Comparison of ENCODE assay signal across 12 cellular contexts in the genomic region with DNA sequence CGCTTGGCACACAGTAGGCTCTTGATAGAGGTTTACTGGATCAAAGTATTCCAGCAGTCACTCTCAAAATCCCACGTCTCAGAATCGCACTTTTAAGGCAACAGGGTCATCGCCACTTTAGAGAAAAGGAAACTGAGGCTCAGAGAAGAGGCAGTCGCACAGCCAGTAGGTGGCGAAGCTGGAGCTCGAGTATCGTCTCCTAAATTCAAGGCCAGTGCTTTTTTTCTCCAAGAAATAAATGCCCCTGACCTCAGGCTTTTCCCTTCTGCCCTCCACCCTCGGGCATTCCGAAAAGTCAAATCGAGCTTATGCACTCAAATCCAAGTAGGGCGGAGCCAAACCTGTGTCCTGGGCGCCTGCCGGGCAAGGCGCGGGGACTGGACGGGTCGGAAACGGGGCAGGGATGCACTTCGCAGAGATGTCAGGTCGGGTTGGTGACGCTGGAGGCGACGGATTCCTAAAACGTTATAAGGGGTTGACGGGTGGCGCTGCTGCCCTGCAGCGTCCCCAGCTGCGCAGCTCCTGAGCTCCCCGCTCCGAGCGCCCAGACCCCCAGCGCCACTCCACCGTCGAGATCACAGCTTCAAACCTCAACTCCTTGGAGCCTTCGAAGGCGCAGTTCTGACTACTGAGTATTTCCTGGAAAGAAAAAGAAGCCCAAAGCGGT. TPM values are rescaled to one million over a fixed set of nuclear protein-coding genes. Genes with fewer than 3 reads are reported as not detected.
DNase-seq lines count a peak whose midpoint lies in the region; ATAC-seq and TF ChIP-seq lines count a peak whose summit lies in the region.
"Had no signal": no experiment of that assay in that cellular context is flagged by ENCODE, and none has a peak within 500 bp of the region (broad histone marks: within the 10 kb centered on the region; RNA-seq: fewer than 3 reads in every experiment).

No MANE protein-coding gene starts in this region.

- H3K36me3 ChIP-seq in mammary epithelial cell (ENCODE audit: insufficient read depth, low read length) (no peaks in the 10 kb centered on the region), breast epithelium (no peaks in the 10 kb centered on the region), RWPE2 (ENCODE audit: low read depth) (no peaks in the 10 kb centered on the region)
- H3K36me3 ChIP-seq: SJCRH30 had no signal

- H3K27me3 Mint-ChIP-seq in glutamatergic neuron (ENCODE audit: unreplicated experiment): peaks cover 41% of the 10 kb centered on the region

- H3K36me3 Mint-ChIP-seq in glutamatergic neuron (ENCODE audit: unreplicated experiment): no peaks in the 10 kb centered on the region
- H3K36me3 Mint-ChIP-seq: memory B cell had no signal

- H3K79me2 ChIP-seq in mammary epithelial cell (ENCODE audit: insufficient read depth, low read length): no peaks in the 10 kb centered on the region

- H3K9me3 Mint-ChIP-seq in glutamatergic neuron (ENCODE audit: unreplicated experiment): peaks cover 14% of the 10 kb centered on the region
- H3K9me3 Mint-ChIP-seq: memory B cell had no signal

- no peaks in the 10 kb centered on the region for H4K20me1 ChIP-seq in mammary epithelial cell (ENCODE audit: insufficient read depth, low read length)

- TF ChIP-seq CTCF in mammary epithelial cell (conservative IDR thresholded peaks at IDR 0.05 in 1 of 2, IDR thresholded peaks at IDR 0.05 in 1 of 2; ENCODE audit: extremely low read depth in 1 of 2, insufficient read depth in 1 of 2, low read depth in 1 of 2, low read length in 2 of 2) (peak in 1 of 2 donors; percentile 30), breast epithelium (IDR thresholded peaks at IDR 0.05) (no peak), RWPE2 (IDR thresholded peaks at IDR 0.05; ENCODE audit: poor library complexity, severe bottlenecking) (peak; percentile 24), glutamatergic neuron (IDR thresholded peaks at IDR 0.05; ENCODE audit: partially characterized antibody, unreplicated experiment) (peak; percentile 30)

- no peak for ATAC-seq in RWPE2 (ENCODE audit: low read depth)
- ATAC-seq in stimulated activated naive CD8-positive, alpha-beta T cell treated with anti-CD3 and anti-CD28 coated beads, Interleukin-15, Interleukin-2, amounts not matched to agents 100 U/mL and 50 U/mL, for 24 hours: no peak
- ATAC-seq in GM18511 (IDR thresholded peaks at IDR 0.05; ENCODE audit: unreplicated experiment): no peak
- ATAC-seq in HG03342 (IDR thresholded peaks at IDR 0.05; ENCODE audit: unreplicated experiment): no peak

- BruUV-seq in mammary epithelial cell (replicated peaks; lab: Mats Ljungman, UMichigan): no TSS peak

- intact Hi-C loops in mammary epithelial cell (cut with micrococcal nuclease): loop anchor here (1.0 to 5.0 kb wide), 2 partner anchors 58 to 136 kb away; no protein-coding TSS in a partner anchor
- intact Hi-C loops in breast epithelium (cut with DNase I; ENCODE audit: low total_unique reads): no loop called here

- H3K27ac ChIP-seq in mammary epithelial cell (ENCODE audit: insufficient read depth, low read depth, low read length) (no peak overlapping the region), breast epithelium (no peak overlapping the region), RWPE2 (ENCODE audit: poor library complexity, severe bottlenecking) (no peak overlapping the region)
- H3K27ac ChIP-seq: SJCRH30 had no signal

- H3K4me3 Mint-ChIP-seq in glutamatergic neuron (ENCODE audit: unreplicated experiment): peak overlapping the region; percentile 83
- H3K4me3 Mint-ChIP-seq: memory B cell had no signal

- no peaks in the 10 kb centered on the region for H3K9me3 ChIP-seq in mammary epithelial cell (replicated peaks; ENCODE audit: insufficient read depth, low read length)
- no peaks in the 10 kb centered on the region for H3K9me3 ChIP-seq in breast epithelium
- no peaks in the 10 kb centered on the region for H3K9me3 ChIP-seq in RWPE2 (ENCODE audit: severe bottlenecking)
- H3K9me3 ChIP-seq: Caco-2, SJCRH30 had no signal

- no peak for DNase-seq in mammary epithelial cell
- no peak for DNase-seq in breast epithelium (ENCODE audit: low spot score in 2 of 2)
- no peak for DNase-seq in RWPE2 (ENCODE audit: low spot score)
- no peak for DNase-seq in glutamatergic neuron
- DNase-seq in stimulated activated naive CD8-positive, alpha-beta T cell treated with anti-CD3 and anti-CD28 coated beads, Interleukin-15, Interleukin-2, amounts not matched to agents 100 U/mL and 50 U/mL, for 24 hours: peak; percentile 5
- DNase-seq in EL: no peak
- DNase-seq: Caco-2 had no signal

- in situ Hi-C loops in mammary epithelial cell (cut with MboI; ENCODE audit: low sequenced_read_pairs in 2 of 2): no loop called here

- no peak for TF ChIP-seq POLR2A in breast epithelium (IDR thresholded peaks at IDR 0.05)

- 6% methylated on average over 27 of the region's 38 CpGs for whole genome bisulfite sequencing in mammary epithelial cell (ENCODE audit: low coverage, missing lambda C conversion rate)

- CTCF ChIA-PET in mammary epithelial cell (lab: Charles Lee; ENCODE audit: low non-redundant PET): interaction anchor here (0.7 kb wide), 1 partner anchor 1596 kb away, joined by 3 read pairs; no protein-coding TSS in a partner anchor

- H3K4me1 ChIP-seq in mammary epithelial cell (ENCODE audit: insufficient read depth, low read length) (peaks cover 22% of the 10 kb centered on the region), breast epithelium (peaks cover 0 to 5% of the 10 kb centered on the region in 2 donors), RWPE2 (ENCODE audit: insufficient read depth, poor library complexity, severe bottlenecking) (no peaks in the 10 kb centered on the region)
- H3K4me1 ChIP-seq: Caco-2, SJCRH30 had no signal

- H3K4me3 ChIP-seq in mammary epithelial cell (replicated peaks in 1 of 3; ENCODE audit: insufficient read depth in 1 of 3, low read depth in 2 of 3, low read length in 3 of 3): no peak overlapping the region
- H3K4me3 ChIP-seq in breast epithelium: no peak overlapping the region
- no peak overlapping the region for H3K4me3 ChIP-seq in RWPE2 (ENCODE audit: severe bottlenecking)
- H3K4me3 ChIP-seq: SJCRH30 had no signal

- H3K4me2 ChIP-seq in mammary epithelial cell (ENCODE audit: insufficient read depth, low read depth, low read length): peak overlapping the region; percentile 33

- H3K27ac Mint-ChIP-seq in glutamatergic neuron (ENCODE audit: unreplicated experiment): no peak overlapping the region
- H3K27ac Mint-ChIP-seq: memory B cell had no signal

- H3K9ac ChIP-seq in mammary epithelial cell (ENCODE audit: insufficient read depth, low read length): no peak overlapping the region

- H3K27me3 ChIP-seq in mammary epithelial cell (ENCODE audit: insufficient read depth, low read length) (peaks cover 70% of the 10 kb centered on the region), breast epithelium (peaks cover 6 to 98% of the 10 kb centered on the region in 2 donors), RWPE2 (ENCODE audit: insufficient read depth, poor library complexity, severe bottlenecking) (peaks cover 98% of the 10 kb centered on the region)
- H3K27me3 ChIP-seq: SJCRH30 had no signal

- dilution Hi-C loops in mammary epithelial cell (cut with HindIII; ENCODE audit: low sequenced_read_pairs): no loop called here

- H2AFZ ChIP-seq in mammary epithelial cell (ENCODE audit: low read depth, low read length): peak overlapping the region; percentile 5

- H3K4me1 Mint-ChIP-seq in glutamatergic neuron (ENCODE audit: low read depth, unreplicated experiment): peaks cover 26% of the 10 kb centered on the region

RNA-seq across cellular contexts. Expression of a gene that starts 4.7 kb away (rescaled TPM):
- total RNA-seq in mammary epithelial cell (not detected), breast epithelium (not detected), glutamatergic neuron (ENCODE audit: unreplicated experiment) (not detected)
- not detected for polyA plus RNA-seq in mammary epithelial cell
- polyA minus RNA-seq in mammary epithelial cell: not detected
- total RNA-seq: activated CD8-positive, alpha-beta memory T cell treated with anti-CD3 and anti-CD28 coated beads for 36 hours; Caco-2; SJCRH30 had no signal

Comparison
In these comparisons a context has a peak if more than half of its experiments do, and no peak if none do; other contexts are left out.
1. CTCF ChIP-seq: peak in RWPE2 (single experiment) and glutamatergic neuron (single experiment); none in breast epithelium (0 of 3).